8 cellular contexts compared by ENCODE assay signal in genomic region chr12:11581179-11581755, GRCh38.
DNase-seq lines count a peak whose midpoint lies in the region; ATAC-seq, FAIRE-seq and TF ChIP-seq lines count a peak whose summit lies in the region.

No MANE protein-coding gene starts in this region.

- peaks cover 25% of the 10 kb centered on the region for H3F3A ChIP-seq in PC-9 (ENCODE audit: insufficient read depth, low read depth)

- peak; percentile 56 for TF ChIP-seq CTCF in D721Med (IDR thresholded peaks at IDR 0.05; ENCODE audit: insufficient read depth, missing control alignments)
- TF ChIP-seq CTCF in PC-9 (conservative IDR thresholded peaks at IDR 0.05) = peak; percentile 84
- TF ChIP-seq CTCF in fibroblast of the aortic adventitia (IDR thresholded peaks at IDR 0.05; ENCODE audit: insufficient read depth, low read length) = peak; percentile 38
- peak; percentile 72 for TF ChIP-seq CTCF in osteocyte (IDR thresholded peaks at IDR 0.05)
- TF ChIP-seq CTCF in type B pancreatic cell (conservative IDR thresholded peaks at IDR 0.05) = peak; percentile 89

- no peak overlapping the region for H2AFZ ChIP-seq in Karpas-422 (ENCODE audit: low read length)
- no peak overlapping the region for H2AFZ ChIP-seq in PC-9

- POLR2A ChIA-PET in PC-9 (lab: Charles Lee; ENCODE audit: unreplicated experiment) = interaction anchor here (0.7 to 1.5 kb wide), 2 partner anchors 68 to 452 kb away, joined by 3 to 11 read pairs; partner anchors contain the start of gene ETV6

- H3K9me3 Mint-ChIP-seq in osteocyte (ENCODE audit: unreplicated experiment) (no peaks in the 10 kb centered on the region), type B pancreatic cell (no peaks in the 10 kb centered on the region)

- H4K20me1 ChIP-seq in Karpas-422 (ENCODE audit: insufficient read depth, low read depth, low read length) (no peaks in the 10 kb centered on the region), PC-9 (ENCODE audit: insufficient read depth) (no peaks in the 10 kb centered on the region)

- H3K4me3 ChIP-seq in Karpas-422 (ENCODE audit: low read length) = no peak overlapping the region
- H3K4me3 ChIP-seq in PC-9 = no peak overlapping the region
- H3K4me3 ChIP-seq in fibroblast of the aortic adventitia (ENCODE audit: low read depth, low read length) = no peak overlapping the region

- FAIRE-seq in D721Med (lab: Jason Lieb, UNC) = peak; percentile 35

- DNase-seq in D721Med (ENCODE audit: insufficient read length, low spot score) (no peak), Karpas-422 (peak; percentile 91), PC-9 (peak; percentile 56 to 82), fibroblast of the aortic adventitia (ENCODE audit: low read depth) (peak; percentile 88), osteocyte (ENCODE audit: extremely low spot score, unreplicated experiment) (no peak), type B pancreatic cell (ENCODE audit: extremely low spot score, unreplicated experiment) (no peak)
- DNase-seq in activated T-cell treated with anti-CD3 and anti-CD28 coated beads, Interleukin-2, amount 50 U/mL, for 48 hours = peak; percentile 67 to 68

- H3K9me3 ChIP-seq in Karpas-422 (ENCODE audit: low read length) (no peaks in the 10 kb centered on the region), PC-9 (ENCODE audit: insufficient read depth, low read depth) (peaks cover 16% of the 10 kb centered on the region)

- no peak overlapping the region for H3K9ac ChIP-seq in Karpas-422 (ENCODE audit: low read length)

- H3K36me3 ChIP-seq in Karpas-422 (ENCODE audit: insufficient read depth, low read length) = no peaks in the 10 kb centered on the region
- H3K36me3 ChIP-seq in PC-9 (ENCODE audit: low read depth) = no peaks in the 10 kb centered on the region; the same call in 1 of the 2 replicates

- no TSS peak for BruUV-seq in PC-9 (replicated peaks; lab: Mats Ljungman, UMichigan)

- H3K36me3 Mint-ChIP-seq in osteocyte (ENCODE audit: unreplicated experiment) (no peaks in the 10 kb centered on the region), type B pancreatic cell (no peaks in the 10 kb centered on the region)

- peaks cover 7% of the 10 kb centered on the region for H3K27me3 Mint-ChIP-seq in osteocyte (ENCODE audit: unreplicated experiment)
- peaks cover 5% of the 10 kb centered on the region for H3K27me3 Mint-ChIP-seq in type B pancreatic cell

- no peaks in the 10 kb centered on the region for H3K4me1 ChIP-seq in Karpas-422 (ENCODE audit: low read length)
- peaks cover 49% of the 10 kb centered on the region for H3K4me1 ChIP-seq in PC-9 (replicated peaks; ENCODE audit: insufficient read depth)

- intact Hi-C loops in PC-9 (cut with micrococcal nuclease; ENCODE audit: unreplicated experiment) = loop anchor here (1.0 to 2.0 kb wide), 5 partner anchors 42 to 753 kb away; no protein-coding TSS in a partner anchor

- no peak overlapping the region for H3K4me3 Mint-ChIP-seq in osteocyte (ENCODE audit: unreplicated experiment)
- H3K4me3 Mint-ChIP-seq in type B pancreatic cell = no peak overlapping the region

- H3K27ac ChIP-seq in Karpas-422 (ENCODE audit: low read length) (no peak overlapping the region), PC-9 (peak overlapping the region; percentile 94)

- no peak for ATAC-seq in HG03159 (IDR thresholded peaks at IDR 0.05; ENCODE audit: unreplicated experiment)

- H3K4me1 Mint-ChIP-seq in osteocyte (ENCODE audit: unreplicated experiment) = peaks cover 33% of the 10 kb centered on the region
- H3K4me1 Mint-ChIP-seq in type B pancreatic cell (ENCODE audit: unreplicated experiment) = peaks cover 3% of the 10 kb centered on the region

- no peak overlapping the region for H3K27ac Mint-ChIP-seq in osteocyte (ENCODE audit: unreplicated experiment)
- H3K27ac Mint-ChIP-seq in type B pancreatic cell = no peak overlapping the region

- H3K27me3 ChIP-seq in Karpas-422 (ENCODE audit: low read length) = 0 out of 2 replicates have a peak, but pooled peaks cover 2% of the 10 kb centered on the region
- H3K27me3 ChIP-seq in PC-9 (ENCODE audit: insufficient read depth, low read depth) = no peaks in the 10 kb centered on the region

- no peaks in the 10 kb centered on the region for H3K9me2 ChIP-seq in Karpas-422 (replicated peaks; ENCODE audit: insufficient read depth, low read length)
- H3K9me2 ChIP-seq in PC-9 (ENCODE audit: insufficient read depth) = no peaks in the 10 kb centered on the region

- H3K4me2 ChIP-seq in Karpas-422 (ENCODE audit: low read depth, low read length, poor library complexity, severe bottlenecking) (no peak overlapping the region), PC-9 (no peak overlapping the region)

- CTCF ChIA-PET in PC-9 (lab: Charles Lee) = interaction anchor here (0.6 to 2.2 kb wide), 8 partner anchors 36 to 1311 kb away, joined by 3 to 33 read pairs (median 4); no protein-coding TSS in a partner anchor

- H3K79me2 ChIP-seq in Karpas-422 (ENCODE audit: low read length) (no peaks in the 10 kb centered on the region), PC-9 (ENCODE audit: low read depth) (no peaks in the 10 kb centered on the region)

Comparison
In these comparisons a context has a peak if more than half of its experiments do, and no peak if none do; other contexts are left out.
1. DNase-seq: peak in Karpas-422 (single experiment), PC-9 (2 of 2), activated T-cell treated with anti-CD3 and anti-CD28 coated beads, Interleukin-2, amount 50 U/mL, for 48 hours (2 of 2) and fibroblast of the aortic adventitia (single experiment); none in D721Med (single experiment), osteocyte (single experiment) and type B pancreatic cell (single experiment).
2. CTCF ChIP-seq: peak in every context shown above with its lines; median percentile 89 in type B pancreatic cell; 84 in PC-9; 72 in osteocyte; 56 in D721Med; 38 in fibroblast of the aortic adventitia.